Comparison of ENCODE assay signal across 2 cellular contexts in the genomic region with DNA sequence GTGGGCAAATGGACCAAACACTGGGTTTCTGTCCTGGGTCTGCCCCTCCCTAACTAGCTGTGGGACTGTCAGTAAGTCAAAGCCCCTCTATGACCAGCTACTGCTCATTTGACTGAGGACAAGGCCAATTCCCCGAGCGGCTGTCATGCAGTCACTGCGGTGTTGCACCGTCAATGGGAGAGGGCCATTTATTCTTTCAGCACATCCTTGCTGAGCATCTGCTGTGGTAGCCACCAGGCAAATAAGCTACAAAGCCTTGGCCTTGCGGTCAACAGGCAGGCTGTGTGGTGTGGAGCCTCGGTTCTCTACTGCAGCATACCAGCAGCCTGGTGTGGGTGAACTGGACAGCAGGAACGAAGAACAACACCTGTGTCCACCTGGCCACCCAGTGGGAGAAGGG.
TF ChIP-seq lines count a peak whose summit lies in the region.

No MANE protein-coding gene starts in this region.

TF ChIP-seq in GM12891, 5 proteins besides CTCF, POLR2A, EP300 and RAD21:
- TF ChIP-seq POU2F2 (IDR thresholded peaks at IDR 0.05; ENCODE audit: low read depth, low read length) (no peak), PAX5 (IDR thresholded peaks at IDR 0.05; ENCODE audit: insufficient read depth, low read length, severe bottlenecking) (no peak), POLR2AphosphoS5 (IDR thresholded peaks at IDR 0.05; ENCODE audit: low read depth, low read length) (no peak), TAF1 (IDR thresholded peaks at IDR 0.05; ENCODE audit: low read depth, low read length) (no peak), SPI1 (IDR thresholded peaks at IDR 0.05; ENCODE audit: low read depth, low read length) (no peak)

TF ChIP-seq in HepG2, 621 proteins besides CTCF, POLR2A, EP300 and RAD21:
- no peak for TF ChIP-seq ZSCAN29 (CRISPR knock-in tag; conservative IDR thresholded peaks at IDR 0.05)
- TF ChIP-seq, protein P1, sequence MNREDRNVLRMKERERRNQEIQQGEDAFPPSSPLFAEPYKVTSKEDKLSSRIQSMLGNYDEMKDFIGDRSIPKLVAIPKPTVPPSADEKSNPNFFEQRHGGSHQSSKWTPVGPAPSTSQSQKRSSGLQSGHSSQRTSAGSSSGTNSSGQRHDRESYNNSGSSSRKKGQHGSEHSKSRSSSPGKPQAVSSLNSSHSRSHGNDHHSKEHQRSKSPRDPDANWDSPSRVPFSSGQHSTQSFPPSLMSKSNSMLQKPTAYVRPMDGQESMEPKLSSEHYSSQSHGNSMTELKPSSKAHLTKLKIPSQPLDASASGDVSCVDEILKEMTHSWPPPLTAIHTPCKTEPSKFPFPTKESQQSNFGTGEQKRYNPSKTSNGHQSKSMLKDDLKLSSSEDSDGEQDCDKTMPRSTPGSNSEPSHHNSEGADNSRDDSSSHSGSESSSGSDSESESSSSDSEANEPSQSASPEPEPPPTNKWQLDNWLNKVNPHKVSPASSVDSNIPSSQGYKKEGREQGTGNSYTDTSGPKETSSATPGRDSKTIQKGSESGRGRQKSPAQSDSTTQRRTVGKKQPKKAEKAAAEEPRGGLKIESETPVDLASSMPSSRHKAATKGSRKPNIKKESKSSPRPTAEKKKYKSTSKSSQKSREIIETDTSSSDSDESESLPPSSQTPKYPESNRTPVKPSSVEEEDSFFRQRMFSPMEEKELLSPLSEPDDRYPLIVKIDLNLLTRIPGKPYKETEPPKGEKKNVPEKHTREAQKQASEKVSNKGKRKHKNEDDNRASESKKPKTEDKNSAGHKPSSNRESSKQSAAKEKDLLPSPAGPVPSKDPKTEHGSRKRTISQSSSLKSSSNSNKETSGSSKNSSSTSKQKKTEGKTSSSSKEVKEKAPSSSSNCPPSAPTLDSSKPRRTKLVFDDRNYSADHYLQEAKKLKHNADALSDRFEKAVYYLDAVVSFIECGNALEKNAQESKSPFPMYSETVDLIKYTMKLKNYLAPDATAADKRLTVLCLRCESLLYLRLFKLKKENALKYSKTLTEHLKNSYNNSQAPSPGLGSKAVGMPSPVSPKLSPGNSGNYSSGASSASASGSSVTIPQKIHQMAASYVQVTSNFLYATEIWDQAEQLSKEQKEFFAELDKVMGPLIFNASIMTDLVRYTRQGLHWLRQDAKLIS (CRISPR knock-in tag; IDR thresholded peaks at IDR 0.05) = no peak
- TF ChIP-seq ZNF253 (CRISPR knock-in tag; IDR thresholded peaks at IDR 0.05; ENCODE audit: borderline replicate concordance) = no peak
- TF ChIP-seq ZNF260 (CRISPR knock-in tag; IDR thresholded peaks at IDR 0.05; ENCODE audit: borderline replicate concordance, low read depth) = no peak
- TF ChIP-seq SMARCE1 (IDR thresholded peaks at IDR 0.05; ENCODE audit: borderline replicate concordance) = no peak
- no peak for TF ChIP-seq SMAD3 (CRISPR knock-in tag; IDR thresholded peaks at IDR 0.05)
- TF ChIP-seq ZNF569 (CRISPR knock-in tag; IDR thresholded peaks at IDR 0.05; ENCODE audit: borderline replicate concordance) = no peak
- no peak for TF ChIP-seq TARDBP (CRISPR knock-in tag; IDR thresholded peaks at IDR 0.05)
- no peak for TF ChIP-seq CSRNP1 (CRISPR knock-in tag; IDR thresholded peaks at IDR 0.05)
- TF ChIP-seq POLR2G (IDR thresholded peaks at IDR 0.05; ENCODE audit: low read depth, low read length) = no peak
- TF ChIP-seq REST (IDR thresholded peaks at IDR 0.05; ENCODE audit: borderline replicate concordance in 1 of 2, low read depth in 1 of 2, low read length in 2 of 2) = no peak
- no peak for TF ChIP-seq RAD51 (IDR thresholded peaks at IDR 0.05; ENCODE audit: borderline replicate concordance)
- TF ChIP-seq, protein P2, sequence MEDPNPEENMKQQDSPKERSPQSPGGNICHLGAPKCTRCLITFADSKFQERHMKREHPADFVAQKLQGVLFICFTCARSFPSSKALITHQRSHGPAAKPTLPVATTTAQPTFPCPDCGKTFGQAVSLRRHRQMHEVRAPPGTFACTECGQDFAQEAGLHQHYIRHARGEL (CRISPR knock-in tag; IDR thresholded peaks at IDR 0.05) = no peak
- no peak for TF ChIP-seq JUND (CRISPR knock-in tag; IDR thresholded peaks at IDR 0.05)
